1 cellular context compared by ENCODE assay signal in the genomic region with DNA sequence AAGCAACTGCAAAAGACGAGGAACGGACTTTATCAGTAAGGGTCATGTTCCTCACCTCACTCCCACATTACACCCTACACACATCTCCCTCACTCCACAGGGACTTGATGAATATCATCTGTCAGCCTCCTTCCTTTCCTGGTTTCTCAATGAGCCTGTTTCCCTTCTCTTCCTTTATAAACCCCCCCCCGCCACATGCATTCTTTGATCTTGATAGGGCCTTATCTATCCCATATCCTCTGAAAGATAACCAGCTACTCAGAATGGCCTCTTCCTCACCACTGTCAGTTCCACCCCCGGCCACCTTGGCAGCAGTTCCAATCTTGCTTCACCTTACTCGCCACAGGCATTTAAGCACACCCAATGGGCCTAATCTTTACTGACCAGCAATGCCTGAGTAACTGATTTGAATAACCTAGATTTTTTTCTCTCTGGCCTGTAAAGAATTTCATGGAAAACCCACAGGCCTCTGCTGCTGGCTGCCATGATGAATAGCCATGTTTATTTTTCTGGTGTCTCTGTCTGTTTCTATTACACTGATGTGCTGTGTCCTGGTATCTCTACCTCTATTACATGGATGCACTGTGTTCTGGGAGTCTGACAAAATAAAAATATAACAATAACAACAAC.
TF ChIP-seq lines count a peak whose summit lies in the region.

No MANE protein-coding gene starts in this region.

TF ChIP-seq in H1, 55 proteins besides CTCF, POLR2A, EP300 and RAD21 (continued from another document):
- TF ChIP-seq, protein P1, sequence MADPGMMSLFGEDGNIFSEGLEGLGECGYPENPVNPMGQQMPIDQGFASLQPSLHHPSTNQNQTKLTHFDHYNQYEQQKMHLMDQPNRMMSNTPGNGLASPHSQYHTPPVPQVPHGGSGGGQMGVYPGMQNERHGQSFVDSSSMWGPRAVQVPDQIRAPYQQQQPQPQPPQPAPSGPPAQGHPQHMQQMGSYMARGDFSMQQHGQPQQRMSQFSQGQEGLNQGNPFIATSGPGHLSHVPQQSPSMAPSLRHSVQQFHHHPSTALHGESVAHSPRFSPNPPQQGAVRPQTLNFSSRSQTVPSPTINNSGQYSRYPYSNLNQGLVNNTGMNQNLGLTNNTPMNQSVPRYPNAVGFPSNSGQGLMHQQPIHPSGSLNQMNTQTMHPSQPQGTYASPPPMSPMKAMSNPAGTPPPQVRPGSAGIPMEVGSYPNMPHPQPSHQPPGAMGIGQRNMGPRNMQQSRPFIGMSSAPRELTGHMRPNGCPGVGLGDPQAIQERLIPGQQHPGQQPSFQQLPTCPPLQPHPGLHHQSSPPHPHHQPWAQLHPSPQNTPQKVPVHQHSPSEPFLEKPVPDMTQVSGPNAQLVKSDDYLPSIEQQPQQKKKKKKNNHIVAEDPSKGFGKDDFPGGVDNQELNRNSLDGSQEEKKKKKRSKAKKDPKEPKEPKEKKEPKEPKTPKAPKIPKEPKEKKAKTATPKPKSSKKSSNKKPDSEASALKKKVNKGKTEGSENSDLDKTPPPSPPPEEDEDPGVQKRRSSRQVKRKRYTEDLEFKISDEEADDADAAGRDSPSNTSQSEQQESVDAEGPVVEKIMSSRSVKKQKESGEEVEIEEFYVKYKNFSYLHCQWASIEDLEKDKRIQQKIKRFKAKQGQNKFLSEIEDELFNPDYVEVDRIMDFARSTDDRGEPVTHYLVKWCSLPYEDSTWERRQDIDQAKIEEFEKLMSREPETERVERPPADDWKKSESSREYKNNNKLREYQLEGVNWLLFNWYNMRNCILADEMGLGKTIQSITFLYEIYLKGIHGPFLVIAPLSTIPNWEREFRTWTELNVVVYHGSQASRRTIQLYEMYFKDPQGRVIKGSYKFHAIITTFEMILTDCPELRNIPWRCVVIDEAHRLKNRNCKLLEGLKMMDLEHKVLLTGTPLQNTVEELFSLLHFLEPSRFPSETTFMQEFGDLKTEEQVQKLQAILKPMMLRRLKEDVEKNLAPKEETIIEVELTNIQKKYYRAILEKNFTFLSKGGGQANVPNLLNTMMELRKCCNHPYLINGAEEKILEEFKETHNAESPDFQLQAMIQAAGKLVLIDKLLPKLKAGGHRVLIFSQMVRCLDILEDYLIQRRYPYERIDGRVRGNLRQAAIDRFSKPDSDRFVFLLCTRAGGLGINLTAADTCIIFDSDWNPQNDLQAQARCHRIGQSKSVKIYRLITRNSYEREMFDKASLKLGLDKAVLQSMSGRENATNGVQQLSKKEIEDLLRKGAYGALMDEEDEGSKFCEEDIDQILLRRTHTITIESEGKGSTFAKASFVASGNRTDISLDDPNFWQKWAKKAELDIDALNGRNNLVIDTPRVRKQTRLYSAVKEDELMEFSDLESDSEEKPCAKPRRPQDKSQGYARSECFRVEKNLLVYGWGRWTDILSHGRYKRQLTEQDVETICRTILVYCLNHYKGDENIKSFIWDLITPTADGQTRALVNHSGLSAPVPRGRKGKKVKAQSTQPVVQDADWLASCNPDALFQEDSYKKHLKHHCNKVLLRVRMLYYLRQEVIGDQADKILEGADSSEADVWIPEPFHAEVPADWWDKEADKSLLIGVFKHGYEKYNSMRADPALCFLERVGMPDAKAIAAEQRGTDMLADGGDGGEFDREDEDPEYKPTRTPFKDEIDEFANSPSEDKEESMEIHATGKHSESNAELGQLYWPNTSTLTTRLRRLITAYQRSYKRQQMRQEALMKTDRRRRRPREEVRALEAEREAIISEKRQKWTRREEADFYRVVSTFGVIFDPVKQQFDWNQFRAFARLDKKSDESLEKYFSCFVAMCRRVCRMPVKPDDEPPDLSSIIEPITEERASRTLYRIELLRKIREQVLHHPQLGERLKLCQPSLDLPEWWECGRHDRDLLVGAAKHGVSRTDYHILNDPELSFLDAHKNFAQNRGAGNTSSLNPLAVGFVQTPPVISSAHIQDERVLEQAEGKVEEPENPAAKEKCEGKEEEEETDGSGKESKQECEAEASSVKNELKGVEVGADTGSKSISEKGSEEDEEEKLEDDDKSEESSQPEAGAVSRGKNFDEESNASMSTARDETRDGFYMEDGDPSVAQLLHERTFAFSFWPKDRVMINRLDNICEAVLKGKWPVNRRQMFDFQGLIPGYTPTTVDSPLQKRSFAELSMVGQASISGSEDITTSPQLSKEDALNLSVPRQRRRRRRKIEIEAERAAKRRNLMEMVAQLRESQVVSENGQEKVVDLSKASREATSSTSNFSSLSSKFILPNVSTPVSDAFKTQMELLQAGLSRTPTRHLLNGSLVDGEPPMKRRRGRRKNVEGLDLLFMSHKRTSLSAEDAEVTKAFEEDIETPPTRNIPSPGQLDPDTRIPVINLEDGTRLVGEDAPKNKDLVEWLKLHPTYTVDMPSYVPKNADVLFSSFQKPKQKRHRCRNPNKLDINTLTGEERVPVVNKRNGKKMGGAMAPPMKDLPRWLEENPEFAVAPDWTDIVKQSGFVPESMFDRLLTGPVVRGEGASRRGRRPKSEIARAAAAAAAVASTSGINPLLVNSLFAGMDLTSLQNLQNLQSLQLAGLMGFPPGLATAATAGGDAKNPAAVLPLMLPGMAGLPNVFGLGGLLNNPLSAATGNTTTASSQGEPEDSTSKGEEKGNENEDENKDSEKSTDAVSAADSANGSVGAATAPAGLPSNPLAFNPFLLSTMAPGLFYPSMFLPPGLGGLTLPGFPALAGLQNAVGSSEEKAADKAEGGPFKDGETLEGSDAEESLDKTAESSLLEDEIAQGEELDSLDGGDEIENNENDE (IDR thresholded peaks at IDR 0.05; ENCODE audit: insufficient replicate concordance, low read length) = no peak
- TF ChIP-seq CHD1 (IDR thresholded peaks at IDR 0.05; ENCODE audit: low read depth, low read length) (no peak), ASH2L (IDR thresholded peaks at IDR 0.05; ENCODE audit: low read length) (no peak), TBP (IDR thresholded peaks at IDR 0.05; ENCODE audit: low read depth, low read length) (no peak), SIRT6 (IDR thresholded peaks at IDR 0.05; ENCODE audit: low read length) (no peak), NANOG (IDR thresholded peaks at IDR 0.05; ENCODE audit: insufficient read depth, low read depth, low read length, poor library complexity, severe bottlenecking) (no peak), KDM1A (IDR thresholded peaks at IDR 0.05; ENCODE audit: borderline replicate concordance, low read length) (no peak), RFX5 (IDR thresholded peaks at IDR 0.05; ENCODE audit: borderline replicate concordance, low read depth, low read length) (no peak)
